Comparison of ENCODE assay signal across 8 cellular contexts in the genomic region with DNA sequence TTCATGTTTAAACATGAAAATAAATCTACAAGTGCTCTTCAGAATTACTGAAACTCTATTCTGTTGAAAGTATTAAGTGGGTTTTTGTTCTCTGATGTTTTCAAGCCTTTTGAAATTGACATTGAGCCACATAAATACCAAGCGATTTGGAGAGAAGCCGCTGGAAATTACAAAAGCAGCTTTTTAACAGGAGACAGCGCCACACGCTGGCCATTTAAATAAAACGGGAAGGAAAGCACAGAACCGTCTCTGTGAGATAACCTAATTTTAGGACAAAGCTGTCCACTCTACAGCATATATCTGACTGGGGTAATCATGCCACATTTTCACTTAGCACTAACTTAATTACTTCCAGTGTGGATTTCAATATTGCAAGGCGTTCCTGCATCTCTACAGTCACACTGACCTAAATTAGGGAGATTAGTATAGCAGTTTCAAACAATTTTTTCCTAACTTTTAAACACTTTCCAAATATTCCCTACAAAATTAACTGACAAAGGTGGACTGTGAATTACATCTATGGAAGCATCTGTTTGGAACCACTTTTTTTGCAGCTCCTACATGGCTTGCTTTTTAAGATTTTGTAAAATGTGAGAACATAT. TPM values are rescaled to one million over a fixed set of nuclear protein-coding genes. Genes with fewer than 3 reads are reported as not detected.
DNase-seq lines count a peak whose midpoint lies in the region; ATAC-seq, FAIRE-seq and TF ChIP-seq lines count a peak whose summit lies in the region.

No MANE protein-coding gene starts in this region.

- H3K9me3 ChIP-seq in SK-N-MC (ENCODE audit: low read depth, low read length) = no peaks in the 10 kb centered on the region
- no peaks in the 10 kb centered on the region for H3K9me3 ChIP-seq in neutrophil

- TF ChIP-seq CTCF in neutrophil (IDR thresholded peaks at IDR 0.05) = peak; percentile 24

- H3K4me1 ChIP-seq in neutrophil (ENCODE audit: control insufficient read depth in 1 of 2, insufficient read depth in 1 of 2, low read depth in 1 of 2, low read length in 1 of 2) = no peaks in the 10 kb centered on the region

- H3K27me3 ChIP-seq in neutrophil = peaks cover 9% of the 10 kb centered on the region

- H3K27ac ChIP-seq in SK-N-MC (no peak overlapping the region), neutrophil (no peak overlapping the region)

- FAIRE-seq in endometrium (lab: Jason Lieb, UNC) = peak; percentile 29

- ATAC-seq in HG03571 (IDR thresholded peaks at IDR 0.05; ENCODE audit: unreplicated experiment) = no peak

- no peaks in the 10 kb centered on the region for H3K36me3 ChIP-seq in SK-N-MC (ENCODE audit: insufficient read depth, low read length)
- H3K36me3 ChIP-seq in neutrophil = no peaks in the 10 kb centered on the region

- H3K4me3 ChIP-seq in SK-N-MC (no peak overlapping the region), neutrophil (ENCODE audit: low read depth in 1 of 2, low read length in 1 of 2) (no peak overlapping the region)

- peak; percentile 44 to 79 (median 71) for DNase-seq in NCI-H1417 (lab: John Stamatoyannopoulos, UW)
- DNase-seq in NCI-H1417 treated with DMSO at 0.1 percent for 48 hours (lab: John Stamatoyannopoulos, UW) = no peak
- DNase-seq in HT1080 (ENCODE audit: low read depth) = peak; percentile 13
- DNase-seq in SK-N-MC (ENCODE audit: low read depth, low spot score) = peak; percentile 18
- no peak for DNase-seq in GF-D8 (lab: John Stamatoyannopoulos, UW)

- H3K9ac ChIP-seq in SK-N-MC (ENCODE audit: insufficient read length) = no peak overlapping the region

RNA-seq across cellular contexts. Expression of a gene that starts 6.8 kb away (rescaled TPM):
- total RNA-seq in HT1080 (2014; rRNA removed; shearing (Covaris generic)) = 11.2 and 14.6 TPM in 2 replicates
- polyA plus RNA-seq in HT1080 (2015; cell fraction: cytosol; rRNA removed) = 15.5 and 20.5 TPM in 2 replicates
- 30.2 and 32.0 TPM in 2 replicates for polyA plus RNA-seq in HT1080 (2015; cell fraction: nucleus; rRNA removed)

Comparison
In these comparisons a context has a peak if more than half of its experiments do, and no peak if none do; other contexts are left out.
1. DNase-seq: peak in NCI-H1417 (3 of 3), HT1080 (single experiment) and SK-N-MC (single experiment); none in NCI-H1417 treated with DMSO at 0.1 percent for 48 hours (single experiment) and GF-D8 (single experiment).